Comparison of ENCODE assay signal across 23 cellular contexts in genomic region chrX:68556036-68556435, GRCh38.
"Had no signal": no experiment of that assay in that cellular context is flagged by ENCODE, and none has a peak within 500 bp of the region (broad histone marks: within the 10 kb centered on the region; RNA-seq: fewer than 3 reads in every experiment).

No MANE protein-coding gene starts in this region.

- H3K36me3 ChIP-seq: colonic mucosa, esophagus squamous epithelium, gastrocnemius medialis, heart right ventricle, left lung, lower lobe of right lung had no signal

- H3K9me3 ChIP-seq: colonic mucosa, esophagus squamous epithelium, gastrocnemius medialis, left lung, lower lobe of right lung, mucosa of descending colon had no signal

- H3K4me1 ChIP-seq: colonic mucosa, esophagus squamous epithelium, gastrocnemius medialis, heart right ventricle, left lung, lower lobe of right lung had no signal

- H3K27me3 ChIP-seq: colonic mucosa, esophagus squamous epithelium, gastrocnemius medialis, heart right ventricle had no signal

- DNase-seq: colonic mucosa; cortex of kidney; effector CD8-positive, alpha-beta T cell; effector memory CD8-positive, alpha-beta T cell; endodermal cell; erythroblast; esophagus squamous epithelium; foreskin fibroblast; foreskin melanocyte; gastrocnemius medialis; glutamatergic neuron; head of caudate nucleus; heart right ventricle; hippocampal formation; left cardiac atrium; left lung; left ventricle myocardium superior; lower lobe of right lung; mesenchymal stem cell; mucosa of descending colon; naive B cell had no signal

- H3K27ac ChIP-seq: colonic mucosa, epithelial cell of prostate, esophagus squamous epithelium, gastrocnemius medialis, heart right ventricle, left lung, lower lobe of right lung had no signal

- ATAC-seq: effector memory CD8-positive, alpha-beta T cell; esophagus mucosa; gastrocnemius medialis; heart right ventricle; left cardiac atrium; left lung; left ventricle myocardium superior; lower lobe of right lung; mucosa of descending colon had no signal

- H3K4me3 ChIP-seq: colonic mucosa, esophagus squamous epithelium, gastrocnemius medialis, heart right ventricle, left lung, lower lobe of right lung, mucosa of descending colon had no signal
